ENCODE assay signal across 8 cellular contexts in genomic region chr22:43228330-43228729, GRCh38. TPM values are rescaled to one million over a fixed set of nuclear protein-coding genes. Genes with fewer than 3 reads are reported as not detected.
DNase-seq lines count a peak whose midpoint lies in the region; ATAC-seq and TF ChIP-seq lines count a peak whose summit lies in the region.

No MANE protein-coding gene starts in this region.

- no CpG with 5 or more reads among the region's 8 CpGs for WGBS in iPS DF 6.9 (ENCODE audit: insufficient coverage, insufficient read length)

- H3K4me1 Mint-ChIP-seq in Calu3 (ENCODE audit: low read depth, unreplicated experiment) (peaks cover 18% of the 10 kb centered on the region), WTC11 (peaks cover 25% of the 10 kb centered on the region)
- H3K4me1 Mint-ChIP-seq in T-helper 2 cell treated with Interferon-gamma antibody and Interleukin-4, amounts not matched to agents 5 μg/mL and 100 μg/mL, for 36 hours (ENCODE audit: low read depth): peaks cover 4% of the 10 kb centered on the region

- H3K27me3 ChIP-seq in HCT116 (ENCODE audit: insufficient read depth, low read length) (no peaks in the 10 kb centered on the region), iPS DF 6.9 (ENCODE audit: control insufficient read depth, insufficient read depth, low read length) (no peaks in the 10 kb centered on the region)

- TF ChIP-seq CTCF in Calu3 (IDR thresholded peaks at IDR 0.05; ENCODE audit: unreplicated experiment) (peak; percentile 43), HCT116 (IDR thresholded peaks at IDR 0.05 in 2 of 3, conservative IDR thresholded peaks at IDR 0.05 in 1 of 3; ENCODE audit: borderline replicate concordance in 1 of 3, insufficient read depth in 1 of 3, low read depth in 2 of 3, low read length in 2 of 3) (peak; percentile 71 to 75 (median 73)), WTC11 (IDR thresholded peaks at IDR 0.05) (peak; percentile 49; the same call in 1 of the 2 replicates)

- H3K9me3 Mint-ChIP-seq in Calu3 (ENCODE audit: low read depth, unreplicated experiment): no peaks in the 10 kb centered on the region
- no peaks in the 10 kb centered on the region for H3K9me3 Mint-ChIP-seq in WTC11
- H3K9me3 Mint-ChIP-seq in T-helper 2 cell treated with Interferon-gamma antibody and Interleukin-4, amounts not matched to agents 5 μg/mL and 100 μg/mL, for 36 hours: no peaks in the 10 kb centered on the region

- no peak overlapping the region for H3K4me2 ChIP-seq in HCT116 (ENCODE audit: low read length)

- no peak overlapping the region for H3K9ac ChIP-seq in HCT116 (ENCODE audit: low read length)

- no peaks in the 10 kb centered on the region for H4K20me1 ChIP-seq in HCT116 (ENCODE audit: insufficient read depth)

- peak; percentile 83 for TF ChIP-seq RAD21 in HCT116 (IDR thresholded peaks at IDR 0.05; ENCODE audit: low read depth)

- H3K4me1 ChIP-seq in HCT116 (ENCODE audit: control insufficient read depth in 1 of 2, insufficient read depth in 2 of 2, low read length in 2 of 2) (peaks cover 0 to 7% of the 10 kb centered on the region in 2 experiments; a peak in 1 of 4 replicates), iPS DF 6.9 (ENCODE audit: control insufficient read depth, insufficient read depth, low read length) (peaks cover 11% of the 10 kb centered on the region)

- H3K36me3 ChIP-seq in HCT116 (ENCODE audit: control insufficient read depth in 1 of 2, insufficient read depth in 2 of 2, low read length in 2 of 2) (no peaks in the 10 kb centered on the region), iPS DF 6.9 (ENCODE audit: control insufficient read depth, insufficient read depth, low read length) (no peaks in the 10 kb centered on the region; the same call in 1 of the 2 replicates)

- H3K4me3 ChIP-seq in HCT116 (replicated peaks in 1 of 2; ENCODE audit: low read depth in 1 of 2, low read length in 2 of 2) (no peak overlapping the region), iPS DF 6.9 (ENCODE audit: low read length) (no peak overlapping the region)

- DNase-seq in Calu3 (peak; percentile 64), HCT116 (ENCODE audit: low read depth, low spot score) (peak; percentile 10), WTC11 (ENCODE audit: low spot score) (peak; percentile 84), iPS DF 6.9 (ENCODE audit: low read depth, low spot score) (peak; percentile 45)
- DNase-seq in T-helper 2 cell treated with Interferon-gamma antibody and Interleukin-4, amounts not matched to agents 5 μg/mL and 100 μg/mL, for 36 hours (ENCODE audit: low spot score): no peak

- H3K79me2 ChIP-seq in HCT116 (ENCODE audit: insufficient read depth, low read length): no peaks in the 10 kb centered on the region

- intact Hi-C loops in Calu3 (cut with micrococcal nuclease; ENCODE audit: unreplicated experiment): no loop called here
- intact Hi-C loops in HCT116 (cut with micrococcal nuclease): no loop called here

- CTCF ChIA-PET in Calu3 (lab: Charles Lee) (interaction anchor here (0.7 to 2.2 kb wide), 5 partner anchors 25 to 123 kb away, joined by 3 to 9 read pairs (median 5); no protein-coding TSS in a partner anchor), HCT116 (lab: Charles Lee) (interaction anchor here (0.6 to 6.0 kb wide), 6 partner anchors 9 to 607 kb away, joined by 3 to 66 read pairs (median 4); partner anchors contain the start of genes SCUBE1 and TTLL12), WTC11 (lab: Charles Lee) (interaction anchor here (0.6 to 10.1 kb wide), 55 partner anchors 10 to 671 kb away, joined by 3 to 267 read pairs (median 5); partner anchors contain the start of genes BIK, CYB5R3, SCUBE1 and TTLL12)

- ATAC-seq in HCT116 (peak; percentile 64), WTC11 (peak; percentile 36), GM19452 (IDR thresholded peaks at IDR 0.05; ENCODE audit: unreplicated experiment) (no peak), HG02623 (IDR thresholded peaks at IDR 0.05; ENCODE audit: unreplicated experiment) (no peak), GM21786 (IDR thresholded peaks at IDR 0.05; ENCODE audit: unreplicated experiment) (no peak)

- RAD21 ChIA-PET in HCT116 (lab: Charles Lee; ENCODE audit: low non-redundant PET in 1 of 2, low total read pairs in 2 of 2, uncharacterized antibody in 2 of 2, unreplicated experiment in 2 of 2): interaction anchor here in 1 of 2 experiments (1.4 kb wide), 1 partner anchor 41 kb away, joined by 4 read pairs; the partner anchor contains the start of gene TTLL12

- no peak overlapping the region for H2AFZ ChIP-seq in HCT116 (ENCODE audit: low read depth, low read length, poor library complexity, severe bottlenecking)

- BruUV-seq in Calu3 (replicated peaks; lab: Mats Ljungman, UMichigan) (no TSS peak), HCT116 (replicated peaks; lab: Mats Ljungman, UMichigan) (no TSS peak)

- H3K27ac ChIP-seq in HCT116 (ENCODE audit: low read depth, low read length) (no peak overlapping the region), iPS DF 6.9 (ENCODE audit: low read length) (no peak overlapping the region)

- POLR2A ChIA-PET in HCT116 (lab: Charles Lee) (interaction anchor here (1.0 to 1.5 kb wide), 2 partner anchors 41 to 146 kb away, joined by 3 read pairs; no protein-coding TSS in a partner anchor), WTC11 (lab: Charles Lee) (no interaction called here)

- peaks cover 4% of the 10 kb centered on the region for H3K36me3 Mint-ChIP-seq in Calu3 (ENCODE audit: insufficient read depth, unreplicated experiment)
- H3K36me3 Mint-ChIP-seq in WTC11: no peaks in the 10 kb centered on the region
- no peaks in the 10 kb centered on the region for H3K36me3 Mint-ChIP-seq in T-helper 2 cell treated with Interferon-gamma antibody and Interleukin-4, amounts not matched to agents 5 μg/mL and 100 μg/mL, for 36 hours (ENCODE audit: low read depth)

- TF ChIP-seq POLR2A in HCT116 (IDR thresholded peaks at IDR 0.05; ENCODE audit: borderline replicate concordance, extremely low read depth, insufficient read depth, insufficient read length): no peak

- H3K27ac Mint-ChIP-seq in Calu3 (ENCODE audit: unreplicated experiment) (no peak overlapping the region), WTC11 (no peak overlapping the region)
- H3K27ac Mint-ChIP-seq in T-helper 2 cell treated with Interferon-gamma antibody and Interleukin-4, amounts not matched to agents 5 μg/mL and 100 μg/mL, for 36 hours: no peak overlapping the region

- H3K9me2 ChIP-seq in HCT116 (ENCODE audit: insufficient read depth): no peaks in the 10 kb centered on the region

- H3K27me3 Mint-ChIP-seq in Calu3 (ENCODE audit: unreplicated experiment): peaks cover 70% of the 10 kb centered on the region
- peaks cover 5% of the 10 kb centered on the region for H3K27me3 Mint-ChIP-seq in WTC11 (ENCODE audit: low read depth)
- H3K27me3 Mint-ChIP-seq in T-helper 2 cell treated with Interferon-gamma antibody and Interleukin-4, amounts not matched to agents 5 μg/mL and 100 μg/mL, for 36 hours (ENCODE audit: low read depth): no peaks in the 10 kb centered on the region

- H3K4me3 Mint-ChIP-seq in Calu3 (ENCODE audit: low read depth, unreplicated experiment) (no peak overlapping the region), WTC11 (no peak overlapping the region)
- H3K4me3 Mint-ChIP-seq in T-helper 2 cell treated with Interferon-gamma antibody and Interleukin-4, amounts not matched to agents 5 μg/mL and 100 μg/mL, for 36 hours: no peak overlapping the region

- H3K9me3 ChIP-seq in HCT116 (ENCODE audit: control insufficient read depth in 1 of 2, insufficient read depth in 1 of 2, low read depth in 1 of 2, low read length in 2 of 2) (no peaks in the 10 kb centered on the region), iPS DF 6.9 (ENCODE audit: control insufficient read depth, insufficient read depth, low read length) (no peaks in the 10 kb centered on the region)

TF ChIP-seq in HCT116, 20 proteins besides CTCF, POLR2A, EP300 and RAD21 (continues in another document):
- TF ChIP-seq ZFX (IDR thresholded peaks at IDR 0.05): no peak
- TF ChIP-seq ZBTB33 (IDR thresholded peaks at IDR 0.05; ENCODE audit: extremely low read depth, insufficient replicate concordance, low read length): no peak

TF ChIP-seq in WTC11, 78 proteins besides CTCF, POLR2A, EP300 and RAD21 (continues in another document):
- TF ChIP-seq TP53 (CRISPR knock-in tag; IDR thresholded peaks at IDR 0.05) (no peak), ERG (CRISPR knock-in tag; IDR thresholded peaks at IDR 0.05) (no peak), SMAD4 (CRISPR knock-in tag; IDR thresholded peaks at IDR 0.05) (no peak), RORB (CRISPR knock-in tag; IDR thresholded peaks at IDR 0.05) (no peak), FOXJ3 (CRISPR knock-in tag; IDR thresholded peaks at IDR 0.05; ENCODE audit: borderline replicate concordance) (no peak), ZNF425 (CRISPR knock-in tag; conservative IDR thresholded peaks at IDR 0.05) (no peak)

RNA-seq across cellular contexts. Expression of gene TTLL12, which starts 41.4 kb away (rescaled TPM):
- 63.4 and 69.6 TPM in 2 replicates for total RNA-seq in Calu3 (2022)
- total RNA-seq in HCT116 (2021; ENCODE audit: unreplicated experiment): 100 TPM
- 69.1 and 73.8 TPM in 2 replicates for polyA plus RNA-seq in HCT116 (2012)
- 129 to 134 TPM (median 129 TPM) in 3 replicates for total RNA-seq in WTC11 (2021)

Comparison
In these comparisons a context has a peak if more than half of its experiments do, and no peak if none do; other contexts are left out.
1. ATAC-seq: peak in HCT116 (single experiment) and WTC11 (single experiment); none in GM19452 (single experiment), HG02623 (single experiment) and GM21786 (single experiment).
2. Peak in every context shown above with its lines, with median percentiles within 50 percentile points of each other: CTCF ChIP-seq.